ENCODE assay signal across 22 cellular contexts in the genomic region with DNA sequence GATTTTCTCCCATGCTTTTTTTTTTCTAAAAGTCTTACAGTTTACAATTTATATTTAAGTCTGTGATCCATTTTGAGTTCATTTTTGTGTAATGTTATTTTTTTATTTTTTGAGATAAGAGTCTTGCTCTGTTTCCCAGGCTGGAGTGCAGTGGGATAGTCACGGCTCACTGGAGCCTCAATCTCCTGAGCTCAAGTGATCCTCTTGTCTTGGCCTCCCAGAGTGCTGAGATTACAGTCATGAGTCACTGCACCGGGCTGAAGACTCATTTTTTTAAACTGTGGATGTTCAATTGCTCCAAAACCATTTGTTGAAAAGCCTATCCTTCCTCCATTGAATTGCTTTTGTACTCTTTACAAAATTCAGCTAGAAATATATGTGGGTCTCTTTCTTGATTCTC. TPM values are rescaled to one million over a fixed set of nuclear protein-coding genes. Genes with fewer than 3 reads are reported as not detected.
A peak's percentile ranks its signal among the peaks of the same experiment; 100 is the strongest.
DNase-seq lines count a peak whose midpoint lies in the region; ATAC-seq, FAIRE-seq and TF ChIP-seq lines count a peak whose summit lies in the region.
"Had no signal": no experiment of that assay in that cellular context is flagged by ENCODE, and none has a peak within 500 bp of the region (broad histone marks: within the 10 kb centered on the region; RNA-seq: fewer than 3 reads in every experiment).

No MANE protein-coding gene starts in this region.

- TF ChIP-seq POLR2A in prostate gland (IDR thresholded peaks at IDR 0.05) = no peak

- TF ChIP-seq CTCF in GM23338 (conservative IDR thresholded peaks at IDR 0.05; ENCODE audit: low read depth in 2 of 2) (no peak), prostate gland (IDR thresholded peaks at IDR 0.05) (no peak)

- peak; percentile 12 for DNase-seq in DMS53 (lab: John Stamatoyannopoulos, UW)
- no peak for DNase-seq in DMS53 treated with DMSO at 0.1 percent for 48 hours (lab: John Stamatoyannopoulos, UW; ENCODE audit: unreplicated experiment)
- no peak for DNase-seq in GM23338 (ENCODE audit: low spot score)
- peak; percentile 54 for DNase-seq in RCC 7860 (ENCODE audit: low spot score)
- DNase-seq in glomerular visceral epithelial cell (ENCODE audit: extremely low spot score) = peak; percentile 13
- DNase-seq in prostate gland (ENCODE audit: low spot score) = no peak
- DNase-seq: CD8-positive, alpha-beta T cell; KBM-7; NCI-H1092 treated with DMSO at 0.1 percent for 48 hours; NCI-H1436 treated with DMSO at 0.1 percent for 48 hours; NCI-H1930; NCI-H524 treated with DMSO at 0.1 percent for 48 hours; OCI-M1; Right ventricle myocardium superior had no signal

- H3K9me3 Mint-ChIP-seq in GM23338 = no peaks in the 10 kb centered on the region
- H3K9me3 Mint-ChIP-seq: CD8-positive, alpha-beta T cell had no signal

- H3K27ac Mint-ChIP-seq in GM23338 = peak overlapping the region; percentile 41; the same call in 1 of the 2 replicates
- H3K27ac Mint-ChIP-seq: CD8-positive, alpha-beta T cell had no signal

- H4K20me1 ChIP-seq in GM23338 (replicated peaks; ENCODE audit: insufficient read depth) = peaks cover 3% of the 10 kb centered on the region; the same call in 1 of the 2 replicates
- H4K20me1 ChIP-seq: BLaER1 treated with 17β-estradiol and CSF1 and Interleukin-3, amounts not matched to agents 10 nM and 100 nM had no signal

- ATAC-seq in GM23338 (no peak), HG03460 (IDR thresholded peaks at IDR 0.05; ENCODE audit: unreplicated experiment) (no peak), GM21367 (IDR thresholded peaks at IDR 0.05; ENCODE audit: unreplicated experiment) (no peak)
- ATAC-seq: CD8-positive, alpha-beta T cell; GM12878; HepG2 had no signal

- H3K4me3 ChIP-seq in GM23338 = no peak overlapping the region
- H3K4me3 ChIP-seq in prostate gland = no peak overlapping the region
- H3K4me3 ChIP-seq: BLaER1 treated with 17β-estradiol and CSF1 and Interleukin-3, amounts not matched to agents 10 nM and 100 nM; GM12878 had no signal

- peaks cover 19% of the 10 kb centered on the region for H3K4me1 Mint-ChIP-seq in GM23338

- H3K27ac ChIP-seq in GM23338 (ENCODE audit: low read depth) = no peak overlapping the region
- no peak overlapping the region for H3K27ac ChIP-seq in prostate gland
- H3K27ac ChIP-seq: 22Rv1; BLaER1 treated with 17β-estradiol and CSF1 and Interleukin-3, amounts not matched to agents 10 nM and 100 nM; HL-60 had no signal

- peaks cover 6% of the 10 kb centered on the region for H3K4me1 ChIP-seq in GM23338 (ENCODE audit: insufficient read depth)
- H3K4me1 ChIP-seq in prostate gland (replicated peaks) = no peaks in the 10 kb centered on the region

- peaks cover 3% of the 10 kb centered on the region; the same call in 1 of the 2 replicates for H3K9me2 ChIP-seq in GM23338 (ENCODE audit: insufficient read depth)

- intact Hi-C loops in prostate gland (cut with DNase I) = no loop called here

- 96% methylated on average over 2 of the region's 2 CpGs for WGBS in prostate gland

- H3K27me3 ChIP-seq in GM23338 (ENCODE audit: insufficient read depth) (no peaks in the 10 kb centered on the region), prostate gland (replicated peaks; ENCODE audit: insufficient read depth) (no peaks in the 10 kb centered on the region)
- H3K27me3 ChIP-seq: BLaER1 treated with 17β-estradiol and CSF1 and Interleukin-3, amounts not matched to agents 10 nM and 100 nM had no signal

- no peak overlapping the region for H2AFZ ChIP-seq in GM23338

- H3K36me3 Mint-ChIP-seq in GM23338 (ENCODE audit: low read depth) = no peaks in the 10 kb centered on the region; the same call in 1 of the 3 replicates
- H3K36me3 Mint-ChIP-seq: CD8-positive, alpha-beta T cell had no signal

- peaks cover 1% of the 10 kb centered on the region for H3K27me3 Mint-ChIP-seq in GM23338 (ENCODE audit: insufficient read depth, low read depth, poor library complexity)

- no peaks in the 10 kb centered on the region for H3K9me3 ChIP-seq in prostate gland
- H3K9me3 ChIP-seq: BLaER1 treated with 17β-estradiol and CSF1 and Interleukin-3, amounts not matched to agents 10 nM and 100 nM had no signal

- H3K36me3 ChIP-seq in GM23338 (ENCODE audit: insufficient read depth) = no peaks in the 10 kb centered on the region
- no peaks in the 10 kb centered on the region for H3K36me3 ChIP-seq in prostate gland
- H3K36me3 ChIP-seq: BLaER1 treated with 17β-estradiol and CSF1 and Interleukin-3, amounts not matched to agents 10 nM and 100 nM had no signal

- H3K4me2 ChIP-seq in GM23338 = no peak overlapping the region; the same call in 1 of the 2 replicates

- H3K79me2 ChIP-seq in GM23338 (replicated peaks; ENCODE audit: insufficient read depth) = no peaks in the 10 kb centered on the region

- FAIRE-seq in RCC 7860 (lab: Jason Lieb, UNC) = peak; percentile 95
- FAIRE-seq: GM12878, H1, HepG2 had no signal

- H3F3A ChIP-seq in GM23338 (replicated peaks; ENCODE audit: low read depth) = no peaks in the 10 kb centered on the region

- H3K4me3 Mint-ChIP-seq in GM23338 = no peak overlapping the region
- H3K4me3 Mint-ChIP-seq: CD8-positive, alpha-beta T cell had no signal

TF ChIP-seq in GM23338, 12 proteins besides CTCF, POLR2A, EP300 and RAD21:
- TF ChIP-seq STAT1 (IDR thresholded peaks at IDR 0.05; ENCODE audit: unreplicated experiment) (no peak), EZH2phosphoT487 (IDR thresholded peaks at IDR 0.05; ENCODE audit: unreplicated experiment) (no peak), ZNF114 (CRISPR knock-in tag; IDR thresholded peaks at IDR 0.05) (no peak)
- TF ChIP-seq, protein P1, sequence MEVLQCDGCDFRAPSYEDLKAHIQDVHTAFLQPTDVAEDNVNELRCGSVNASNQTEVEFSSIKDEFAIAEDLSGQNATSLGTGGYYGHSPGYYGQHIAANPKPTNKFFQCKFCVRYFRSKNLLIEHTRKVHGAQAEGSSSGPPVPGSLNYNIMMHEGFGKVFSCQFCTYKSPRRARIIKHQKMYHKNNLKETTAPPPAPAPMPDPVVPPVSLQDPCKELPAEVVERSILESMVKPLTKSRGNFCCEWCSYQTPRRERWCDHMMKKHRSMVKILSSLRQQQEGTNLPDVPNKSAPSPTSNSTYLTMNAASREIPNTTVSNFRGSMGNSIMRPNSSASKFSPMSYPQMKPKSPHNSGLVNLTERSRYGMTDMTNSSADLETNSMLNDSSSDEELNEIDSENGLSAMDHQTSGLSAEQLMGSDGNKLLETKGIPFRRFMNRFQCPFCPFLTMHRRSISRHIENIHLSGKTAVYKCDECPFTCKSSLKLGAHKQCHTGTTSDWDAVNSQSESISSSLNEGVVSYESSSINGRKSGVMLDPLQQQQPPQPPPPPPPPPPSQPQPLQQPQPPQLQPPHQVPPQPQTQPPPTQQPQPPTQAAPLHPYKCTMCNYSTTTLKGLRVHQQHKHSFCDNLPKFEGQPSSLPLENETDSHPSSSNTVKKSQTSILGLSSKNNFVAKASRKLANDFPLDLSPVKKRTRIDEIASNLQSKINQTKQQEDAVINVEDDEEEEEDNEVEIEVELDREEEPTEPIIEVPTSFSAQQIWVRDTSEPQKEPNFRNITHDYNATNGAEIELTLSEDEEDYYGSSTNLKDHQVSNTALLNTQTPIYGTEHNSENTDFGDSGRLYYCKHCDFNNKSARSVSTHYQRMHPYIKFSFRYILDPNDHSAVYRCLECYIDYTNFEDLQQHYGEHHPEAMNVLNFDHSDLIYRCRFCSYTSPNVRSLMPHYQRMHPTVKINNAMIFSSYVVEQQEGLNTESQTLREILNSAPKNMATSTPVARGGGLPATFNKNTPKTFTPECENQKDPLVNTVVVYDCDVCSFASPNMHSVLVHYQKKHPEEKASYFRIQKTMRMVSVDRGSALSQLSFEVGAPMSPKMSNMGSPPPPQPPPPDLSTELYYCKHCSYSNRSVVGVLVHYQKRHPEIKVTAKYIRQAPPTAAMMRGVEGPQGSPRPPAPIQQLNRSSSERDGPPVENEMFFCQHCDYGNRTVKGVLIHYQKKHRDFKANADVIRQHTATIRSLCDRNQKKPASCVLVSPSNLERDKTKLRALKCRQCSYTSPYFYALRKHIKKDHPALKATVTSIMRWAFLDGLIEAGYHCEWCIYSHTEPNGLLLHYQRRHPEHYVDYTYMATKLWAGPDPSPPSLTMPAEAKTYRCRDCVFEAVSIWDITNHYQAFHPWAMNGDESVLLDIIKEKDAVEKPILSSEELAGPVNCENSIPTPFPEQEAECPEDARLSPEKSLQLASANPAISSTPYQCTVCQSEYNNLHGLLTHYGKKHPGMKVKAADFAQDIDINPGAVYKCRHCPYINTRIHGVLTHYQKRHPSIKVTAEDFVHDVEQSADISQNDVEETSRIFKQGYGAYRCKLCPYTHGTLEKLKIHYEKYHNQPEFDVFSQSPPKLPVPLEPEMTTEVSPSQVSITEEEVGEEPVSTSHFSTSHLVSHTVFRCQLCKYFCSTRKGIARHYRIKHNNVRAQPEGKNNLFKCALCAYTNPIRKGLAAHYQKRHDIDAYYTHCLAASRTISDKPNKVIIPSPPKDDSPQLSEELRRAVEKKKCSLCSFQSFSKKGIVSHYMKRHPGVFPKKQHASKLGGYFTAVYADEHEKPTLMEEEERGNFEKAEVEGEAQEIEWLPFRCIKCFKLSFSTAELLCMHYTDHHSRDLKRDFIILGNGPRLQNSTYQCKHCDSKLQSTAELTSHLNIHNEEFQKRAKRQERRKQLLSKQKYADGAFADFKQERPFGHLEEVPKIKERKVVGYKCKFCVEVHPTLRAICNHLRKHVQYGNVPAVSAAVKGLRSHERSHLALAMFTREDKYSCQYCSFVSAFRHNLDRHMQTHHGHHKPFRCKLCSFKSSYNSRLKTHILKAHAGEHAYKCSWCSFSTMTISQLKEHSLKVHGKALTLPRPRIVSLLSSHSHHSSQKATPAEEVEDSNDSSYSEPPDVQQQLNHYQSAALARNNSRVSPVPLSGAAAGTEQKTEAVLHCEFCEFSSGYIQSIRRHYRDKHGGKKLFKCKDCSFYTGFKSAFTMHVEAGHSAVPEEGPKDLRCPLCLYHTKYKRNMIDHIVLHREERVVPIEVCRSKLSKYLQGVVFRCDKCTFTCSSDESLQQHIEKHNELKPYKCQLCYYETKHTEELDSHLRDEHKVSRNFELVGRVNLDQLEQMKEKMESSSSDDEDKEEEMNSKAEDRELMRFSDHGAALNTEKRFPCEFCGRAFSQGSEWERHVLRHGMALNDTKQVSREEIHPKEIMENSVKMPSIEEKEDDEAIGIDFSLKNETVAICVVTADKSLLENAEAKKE (CRISPR knock-in tag; IDR thresholded peaks at IDR 0.05) = no peak

RNA-seq across cellular contexts. Expression of a gene that starts 19.5 kb away (rescaled TPM):
- total RNA-seq in GM23338 (2014; rRNA removed; shearing (Covaris generic)) = 5.3 and 6.7 TPM in 2 replicates
- polyA plus RNA-seq in GM23338 (2016; fragmentation: Nextera tagmentation; extraction: Ambion mirVana) = 3.8 and 4.7 TPM in 2 replicates
- total RNA-seq in prostate gland = 1 to 10 TPM in 1 of 2 donors, under 1 TPM in 1; 0.73 to 3.4 TPM

RNA-seq across cellular contexts. Expression of a gene that starts 20.0 kb away (rescaled TPM):
- 66.8 and 67.5 TPM in 2 replicates for total RNA-seq in GM23338 (2014; rRNA removed; shearing (Covaris generic))
- 26.5 and 29.5 TPM in 2 replicates for polyA plus RNA-seq in GM23338 (2016; fragmentation: Nextera tagmentation; extraction: Ambion mirVana)
- 10 to 100 TPM; 34.0 to 36.1 TPM for total RNA-seq in prostate gland

Comparison
In these comparisons a context has a peak if more than half of its experiments do, and no peak if none do; other contexts are left out.
1. DNase-seq: peak in DMS53 (single experiment), RCC 7860 (single experiment) and glomerular visceral epithelial cell (single experiment); none in DMS53 treated with DMSO at 0.1 percent for 48 hours (single experiment), GM23338 (single experiment) and prostate gland (single experiment).